ENCODE assay signal across 8 cellular contexts in the genomic region with DNA sequence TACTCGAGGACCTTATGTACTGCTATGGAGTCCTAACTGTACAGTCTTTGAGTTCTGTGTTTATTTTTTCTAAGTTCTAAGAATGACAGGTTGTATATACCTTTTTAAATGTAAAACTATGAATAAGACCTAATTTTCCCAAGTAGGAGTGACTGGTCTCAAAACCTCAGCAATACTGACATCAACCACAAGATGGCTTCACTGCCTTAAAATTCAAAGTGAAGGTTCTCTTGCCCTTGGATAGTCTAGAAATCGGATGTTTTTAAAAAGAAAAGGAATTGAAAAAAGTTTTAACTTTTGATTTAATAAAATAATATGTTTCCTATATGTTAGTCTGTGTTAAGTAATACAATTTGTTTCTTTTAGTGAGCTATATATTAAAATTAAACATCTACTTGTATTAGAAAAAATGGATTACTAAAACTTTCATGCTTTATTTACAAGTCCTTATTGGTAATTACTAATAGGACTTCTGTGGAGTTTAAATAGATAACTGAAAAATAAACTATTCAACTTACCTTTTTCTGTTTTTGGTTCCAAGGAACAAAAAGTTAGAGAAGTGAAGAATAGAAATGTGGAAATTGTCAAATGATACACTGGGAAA. TPM values are rescaled to one million over a fixed set of nuclear protein-coding genes. Genes with fewer than 3 reads are reported as not detected.
A peak's percentile ranks its signal among the peaks of the same experiment; 100 is the strongest.
DNase-seq lines count a peak whose midpoint lies in the region; ATAC-seq and TF ChIP-seq lines count a peak whose summit lies in the region.

No MANE protein-coding gene starts in this region.

- no peaks in the 10 kb centered on the region for H3K27me3 Mint-ChIP-seq in MCF 10A (ENCODE audit: insufficient read depth, unreplicated experiment)

- H3K27ac Mint-ChIP-seq in MCF 10A (ENCODE audit: low read depth, unreplicated experiment), result no peak overlapping the region

- CTCF ChIA-PET in MCF 10A (lab: Yijun Ruan, JAX), result interaction anchor here (0.6 to 4.0 kb wide), 20 partner anchors 8 to 1505 kb away, joined by 3 to 35 read pairs (median 5); partner anchors contain the start of gene PCDH20

- POLR2A ChIA-PET in MCF 10A (lab: Yijun Ruan, JAX), result no interaction called here

- peak; percentile 72 for ATAC-seq in GM18498 (IDR thresholded peaks at IDR 0.05; ENCODE audit: unreplicated experiment)
- peak; percentile 89 for ATAC-seq in HG02885 (IDR thresholded peaks at IDR 0.05; ENCODE audit: poor library complexity, unreplicated experiment)
- ATAC-seq in left colon, result peak; percentile 53
- no peak for ATAC-seq in HG03025 (IDR thresholded peaks at IDR 0.05; ENCODE audit: low FRiP score, unreplicated experiment)

- no peak overlapping the region for H3K4me3 Mint-ChIP-seq in MCF 10A (ENCODE audit: unreplicated experiment)

- peak; percentile 57 for TF ChIP-seq CTCF in MCF 10A (IDR thresholded peaks at IDR 0.05; ENCODE audit: unreplicated experiment)

- no TSS peak for BruUV-seq in MCF 10A (replicated peaks; lab: Mats Ljungman, UMichigan)

- H3K4me1 Mint-ChIP-seq in MCF 10A (ENCODE audit: insufficient read depth, unreplicated experiment), result no peaks in the 10 kb centered on the region

- peak; percentile 61 for DNase-seq in AG20443 (ENCODE audit: low spot score)
- peak; percentile 44 for DNase-seq in NCI-H2227 treated with DMSO at 0.1 percent for 48 hours (lab: John Stamatoyannopoulos, UW)
- DNase-seq in MCF 10A (ENCODE audit: unreplicated experiment), result peak; percentile 59
- DNase-seq in left colon, result no peak
- no peak for DNase-seq in amniotic stem cell (lab: John Stamatoyannopoulos, UW)

- H3K9me3 Mint-ChIP-seq in MCF 10A (ENCODE audit: unreplicated experiment), result no peaks in the 10 kb centered on the region

- intact Hi-C loops in MCF 10A (cut with micrococcal nuclease), result loop anchor here (1.0 to 10.0 kb wide), 3 partner anchors 169 to 1506 kb away; partner anchors contain the start of gene PCDH20
- intact Hi-C loops in left colon (cut with DNase I, micrococcal nuclease), result no loop called here

- no peaks in the 10 kb centered on the region for H3K36me3 Mint-ChIP-seq in MCF 10A (ENCODE audit: insufficient read depth, unreplicated experiment)

RNA-seq across cellular contexts. Expression of gene TDRD3, which starts 52.0 kb away (rescaled TPM):
- total RNA-seq in MCF 10A (2022), result 13.6 and 21.4 TPM in 2 replicates
- 10 to 100 TPM; 31.0 to 31.9 TPM for total RNA-seq in left colon

Comparison
In these comparisons a context has a peak if more than half of its experiments do, and no peak if none do; other contexts are left out.
1. DNase-seq: peak in AG20443 (single experiment), NCI-H2227 treated with DMSO at 0.1 percent for 48 hours (single experiment) and MCF 10A (single experiment); none in left colon (0 of 2) and amniotic stem cell (single experiment).